Comparison of ENCODE assay signal across 2 cellular contexts in the genomic region with DNA sequence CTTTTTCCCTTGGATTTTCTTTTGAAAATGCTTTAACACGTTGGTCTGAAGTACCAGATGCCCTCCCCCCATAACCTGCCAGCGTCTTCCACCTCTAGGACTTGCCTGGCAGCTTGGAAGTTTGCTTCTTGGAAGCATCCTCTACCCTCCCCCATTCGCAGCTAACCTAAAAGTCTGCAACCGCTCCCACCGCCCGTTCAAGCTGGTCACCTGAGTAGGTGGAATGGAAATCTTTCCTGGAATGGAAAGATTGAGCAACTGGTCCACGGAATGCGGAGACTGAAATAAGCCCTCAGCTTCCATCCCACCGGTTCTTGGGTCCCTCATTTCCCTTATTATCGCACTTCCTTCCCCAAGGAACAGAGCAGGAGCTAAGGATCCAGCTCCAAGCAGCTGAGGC.
TF ChIP-seq lines count a peak whose summit lies in the region.

No MANE protein-coding gene starts in this region.

TF ChIP-seq in GM23338, 12 proteins besides CTCF, POLR2A, EP300 and RAD21:
- TF ChIP-seq EZH2phosphoT487 (IDR thresholded peaks at IDR 0.05; ENCODE audit: unreplicated experiment) (no peak), ETS1 (IDR thresholded peaks at IDR 0.05) (no peak), ZNF462 (CRISPR knock-in tag; IDR thresholded peaks at IDR 0.05) (0 out of 2 replicates have a peak, but pooled peaks have one; percentile 12)

TF ChIP-seq in WTC11, 78 proteins besides CTCF, POLR2A, EP300 and RAD21:
- TF ChIP-seq TP53 (CRISPR knock-in tag; IDR thresholded peaks at IDR 0.05), result no peak
- no peak for TF ChIP-seq HMGA2 (CRISPR knock-in tag; IDR thresholded peaks at IDR 0.05)
- no peak for TF ChIP-seq KAT7 (CRISPR knock-in tag; IDR thresholded peaks at IDR 0.05; ENCODE audit: borderline replicate concordance)
- TF ChIP-seq, protein P1, sequence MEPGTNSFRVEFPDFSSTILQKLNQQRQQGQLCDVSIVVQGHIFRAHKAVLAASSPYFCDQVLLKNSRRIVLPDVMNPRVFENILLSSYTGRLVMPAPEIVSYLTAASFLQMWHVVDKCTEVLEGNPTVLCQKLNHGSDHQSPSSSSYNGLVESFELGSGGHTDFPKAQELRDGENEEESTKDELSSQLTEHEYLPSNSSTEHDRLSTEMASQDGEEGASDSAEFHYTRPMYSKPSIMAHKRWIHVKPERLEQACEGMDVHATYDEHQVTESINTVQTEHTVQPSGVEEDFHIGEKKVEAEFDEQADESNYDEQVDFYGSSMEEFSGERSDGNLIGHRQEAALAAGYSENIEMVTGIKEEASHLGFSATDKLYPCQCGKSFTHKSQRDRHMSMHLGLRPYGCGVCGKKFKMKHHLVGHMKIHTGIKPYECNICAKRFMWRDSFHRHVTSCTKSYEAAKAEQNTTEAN (CRISPR knock-in tag; IDR thresholded peaks at IDR 0.05), result no peak
- no peak for TF ChIP-seq FOXJ3 (CRISPR knock-in tag; IDR thresholded peaks at IDR 0.05; ENCODE audit: borderline replicate concordance)
- no peak for TF ChIP-seq SP1 (CRISPR knock-in tag; conservative IDR thresholded peaks at IDR 0.05)
- TF ChIP-seq, protein P2, sequence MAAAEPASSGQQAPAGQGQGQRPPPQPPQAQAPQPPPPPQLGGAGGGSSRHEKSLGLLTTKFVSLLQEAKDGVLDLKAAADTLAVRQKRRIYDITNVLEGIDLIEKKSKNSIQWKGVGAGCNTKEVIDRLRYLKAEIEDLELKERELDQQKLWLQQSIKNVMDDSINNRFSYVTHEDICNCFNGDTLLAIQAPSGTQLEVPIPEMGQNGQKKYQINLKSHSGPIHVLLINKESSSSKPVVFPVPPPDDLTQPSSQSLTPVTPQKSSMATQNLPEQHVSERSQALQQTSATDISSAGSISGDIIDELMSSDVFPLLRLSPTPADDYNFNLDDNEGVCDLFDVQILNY (CRISPR knock-in tag; IDR thresholded peaks at IDR 0.05), result no peak
- TF ChIP-seq ZSCAN18 (CRISPR knock-in tag; IDR thresholded peaks at IDR 0.05), result no peak
- TF ChIP-seq, protein P3, sequence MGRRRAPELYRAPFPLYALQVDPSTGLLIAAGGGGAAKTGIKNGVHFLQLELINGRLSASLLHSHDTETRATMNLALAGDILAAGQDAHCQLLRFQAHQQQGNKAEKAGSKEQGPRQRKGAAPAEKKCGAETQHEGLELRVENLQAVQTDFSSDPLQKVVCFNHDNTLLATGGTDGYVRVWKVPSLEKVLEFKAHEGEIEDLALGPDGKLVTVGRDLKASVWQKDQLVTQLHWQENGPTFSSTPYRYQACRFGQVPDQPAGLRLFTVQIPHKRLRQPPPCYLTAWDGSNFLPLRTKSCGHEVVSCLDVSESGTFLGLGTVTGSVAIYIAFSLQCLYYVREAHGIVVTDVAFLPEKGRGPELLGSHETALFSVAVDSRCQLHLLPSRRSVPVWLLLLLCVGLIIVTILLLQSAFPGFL (CRISPR knock-in tag; IDR thresholded peaks at IDR 0.05; ENCODE audit: borderline replicate concordance), result no peak
- no peak for TF ChIP-seq NFYB (CRISPR knock-in tag; conservative IDR thresholded peaks at IDR 0.05; ENCODE audit: low read depth)
